In the genomic region with DNA sequence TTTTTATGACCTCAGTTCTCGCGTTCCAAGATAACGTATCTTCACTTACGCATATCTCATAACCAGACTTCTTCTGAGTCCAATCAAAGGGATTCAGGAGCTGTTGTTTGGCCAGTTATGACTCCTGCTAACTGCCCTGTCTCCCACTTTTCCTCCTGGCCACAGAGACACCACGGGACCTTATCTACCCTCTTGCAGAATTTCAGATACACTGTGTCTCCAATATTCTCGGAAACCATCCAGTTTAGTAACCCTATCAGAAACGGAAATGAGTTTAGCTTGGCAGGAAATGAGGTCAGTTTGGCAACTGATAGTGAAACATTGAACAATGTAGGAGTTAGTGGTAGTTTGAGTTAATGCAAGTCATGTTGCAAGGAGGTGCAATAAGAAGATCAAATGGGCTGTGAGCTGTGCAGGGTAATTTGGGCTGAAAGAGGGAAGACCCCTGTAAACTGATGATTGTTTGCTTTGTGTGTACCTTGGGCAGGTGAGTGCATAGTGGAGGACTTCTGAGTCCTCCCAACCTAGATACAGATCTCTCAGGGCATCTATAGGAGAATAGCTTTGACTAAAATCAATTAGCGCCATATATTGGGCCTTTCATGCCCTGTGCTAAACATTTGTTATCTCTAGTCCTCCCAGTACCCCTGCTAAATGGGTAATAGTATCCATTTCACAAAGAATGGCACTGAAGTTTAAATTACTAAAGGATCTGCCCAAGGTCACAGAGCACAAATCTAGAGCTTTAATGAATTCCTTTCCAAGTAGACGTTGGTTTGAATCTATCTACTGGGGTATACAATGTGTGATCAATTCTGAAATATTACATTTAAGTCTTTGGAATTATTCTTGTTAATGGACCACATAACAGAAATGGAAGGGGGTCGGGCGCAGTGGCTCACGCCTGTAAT, we compare ENCODE assay signal across 11 cellular contexts. TPM values are rescaled to one million over a fixed set of nuclear protein-coding genes. Genes with fewer than 3 reads are reported as not detected.
DNase-seq lines count a peak whose midpoint lies in the region; ATAC-seq and TF ChIP-seq lines count a peak whose summit lies in the region.
"Had no signal": no experiment of that assay in that cellular context is flagged by ENCODE, and none has a peak within 500 bp of the region (broad histone marks: within the 10 kb centered on the region; RNA-seq: fewer than 3 reads in every experiment).

No MANE protein-coding gene starts in this region.

- H3K27me3 ChIP-seq in neutrophil = no peaks in the 10 kb centered on the region
- H3K27me3 ChIP-seq in aorta (ENCODE audit: control insufficient read depth in 1 of 2, insufficient read depth in 2 of 2, low read length in 1 of 2) = no peaks in the 10 kb centered on the region
- H3K27me3 ChIP-seq: cardiac muscle cell, SJCRH30 had no signal

- DNase-seq in HUDEP-2 (lab: John Stamatoyannopoulos, UW; ENCODE audit: unreplicated experiment in 76 of 76) (peak in 75 of 76 experiments; percentile 7 to 98 (median 80)), OCI-M2 (lab: John Stamatoyannopoulos, UW; ENCODE audit: unreplicated experiment) (peak; percentile 93), dermis blood vessel endothelial cell (peak; percentile 90), glomerular visceral epithelial cell (ENCODE audit: extremely low spot score) (no peak), aorta (no peak)
- no peak for DNase-seq in stimulated activated CD4-positive, alpha-beta T cell treated with anti-CD3 and anti-CD28 coated beads, Interleukin-4, amount 100 ng/mL, for 1 hour
- DNase-seq: foreskin melanocyte, NCI-H2081, SJCRH30 had no signal

- H3K27ac ChIP-seq in neutrophil (peak overlapping the region; percentile 89), aorta (ENCODE audit: low read depth in 1 of 2, low read length in 2 of 2) (no peak overlapping the region)
- H3K27ac ChIP-seq: cardiac muscle cell, SJCRH30 had no signal

- WGBS in aorta, 2 donors = 72 to 78% methylated on average over 12 of the region's 12 CpGs

- no peaks in the 10 kb centered on the region for H3K9me3 ChIP-seq in neutrophil
- H3K9me3 ChIP-seq in aorta (ENCODE audit: control insufficient read depth, low read length) = peaks cover 3% of the 10 kb centered on the region
- H3K9me3 ChIP-seq: SJCRH30 had no signal

- peak overlapping the region; percentile 48 to 52 for H3K4me3 ChIP-seq in neutrophil (ENCODE audit: low read depth in 1 of 2, low read length in 1 of 2)
- no peak overlapping the region for H3K4me3 ChIP-seq in aorta (ENCODE audit: low read length in 2 of 2)
- H3K4me3 ChIP-seq: cardiac muscle cell, SJCRH30 had no signal

- no peaks in the 10 kb centered on the region for H3K36me3 ChIP-seq in neutrophil
- no peaks in the 10 kb centered on the region for H3K36me3 ChIP-seq in aorta (ENCODE audit: control insufficient read depth in 1 of 2, insufficient read depth in 2 of 2, low read length in 1 of 2)
- H3K36me3 ChIP-seq: cardiac muscle cell, SJCRH30 had no signal

- no peak for ATAC-seq in aorta (ENCODE audit: low FRiP score)

- peak; percentile 38 for TF ChIP-seq CTCF in neutrophil (IDR thresholded peaks at IDR 0.05)

- peaks cover 37 to 42% of the 10 kb centered on the region in 2 experiments for H3K4me1 ChIP-seq in neutrophil (ENCODE audit: control insufficient read depth in 1 of 2, insufficient read depth in 1 of 2, low read depth in 1 of 2, low read length in 1 of 2)
- no peaks in the 10 kb centered on the region for H3K4me1 ChIP-seq in aorta (ENCODE audit: control insufficient read depth in 1 of 2, insufficient read depth in 2 of 2, low read length in 2 of 2)
- H3K4me1 ChIP-seq: SJCRH30 had no signal

- intact Hi-C loops in aorta (cut with DNase I) = no loop called here

RNA-seq across cellular contexts. Expression of gene PIK3CB, which starts 41.3 kb away (rescaled TPM):
- 16.7 and 33.4 TPM in 2 replicates for total RNA-seq in dermis blood vessel endothelial cell
- total RNA-seq in aorta = 10 to 100 TPM; 27.2 to 29.8 TPM
- polyA plus RNA-seq in aorta = 10 to 100 TPM in 1 of 2 donors, 1 to 10 TPM in 1; 8.0 to 11.3 TPM

Comparison
In these comparisons a context has a peak if more than half of its experiments do, and no peak if none do; other contexts are left out.
1. DNase-seq: peak in HUDEP-2 (75 of 76), OCI-M2 (single experiment) and dermis blood vessel endothelial cell (single experiment); none in glomerular visceral epithelial cell (single experiment), aorta (0 of 2) and stimulated activated CD4-positive, alpha-beta T cell treated with anti-CD3 and anti-CD28 coated beads, Interleukin-4, amount 100 ng/mL, for 1 hour (single experiment).
2. H3K4me3 ChIP-seq: peak in neutrophil (2 of 2); none in aorta (0 of 2).